In genomic region chr12:49554266-49554665, GRCh38 we compare ENCODE assay signal across 30 cellular contexts. TPM values are rescaled to one million over a fixed set of nuclear protein-coding genes. Genes with fewer than 3 reads are reported as not detected.
"Had no signal": no experiment of that assay in that cellular context is flagged by ENCODE, and none has a peak within 500 bp of the region (broad histone marks: within the 10 kb centered on the region; RNA-seq: fewer than 3 reads in every experiment).

No MANE protein-coding gene starts in this region.

- H3K27ac Mint-ChIP-seq: activated CD4-positive, alpha-beta T cell treated with anti-CD3 and anti-CD28 coated beads, Interleukin-2, amount 10 ng/mL, durations not matched to agents 7 days and 5 days; activated CD8-positive, alpha-beta T cell treated with anti-CD3 and anti-CD28 coated beads for 36 hours; activated T-cell treated with anti-CD3 and anti-CD28 coated beads, Interleukin-2, amount 50 U/mL, for 72 hours; stimulated activated naive CD8-positive, alpha-beta T cell treated with anti-CD3 and anti-CD28 coated beads, Interleukin-15, amount 100 ng/mL, for 72 hours; WTC11 had no signal

- H3K4me1 ChIP-seq: breast epithelium had no signal

- H3K27me3 ChIP-seq: breast epithelium, ovary, thyroid gland, vagina had no signal

- H3K4me1 Mint-ChIP-seq: nephron, WTC11 had no signal

- H3K36me3 ChIP-seq: breast epithelium, ovary had no signal

- H3K4me3 ChIP-seq: breast epithelium, esophagus squamous epithelium, left lung, ovary, psoas muscle, smooth muscle cell, thyroid gland, upper lobe of left lung, vagina had no signal

- H3K36me3 Mint-ChIP-seq: activated naive CD4-positive, alpha-beta T cell treated with anti-CD3 and anti-CD28 coated beads, Interleukin-2, amount 50 U/mL, for 72 hours had no signal

- H3K27ac ChIP-seq: breast epithelium, epithelial cell of prostate, esophagus squamous epithelium, left lung, ovary, psoas muscle, thyroid gland, upper lobe of left lung, vagina had no signal

- H3K4me3 Mint-ChIP-seq: activated CD4-positive, alpha-beta T cell treated with anti-CD3 and anti-CD28 coated beads, Interleukin-2, amount 10 ng/mL, durations not matched to agents 7 days and 5 days; activated CD8-positive, alpha-beta T cell treated with anti-CD3 and anti-CD28 coated beads for 36 hours; activated T-cell treated with anti-CD3 and anti-CD28 coated beads, Interleukin-2, amount 50 U/mL, for 72 hours; nephron; stimulated activated memory B cell treated with anti-CD40 and anti-IgM and Interleukin-4, amounts not matched to agents 10 μg/mL and 1 μg/mL and 100 μg/mL, for 72 hours; stimulated activated naive CD8-positive, alpha-beta T cell treated with anti-CD3 and anti-CD28 coated beads, Interleukin-15, amount 100 ng/mL, for 72 hours; WTC11 had no signal

- DNase-seq: activated CD4-positive, alpha-beta T cell treated with anti-CD3 and anti-CD28 coated beads for 1 hour; activated CD8-positive, alpha-beta T cell treated with anti-CD3 and anti-CD28 coated beads for 36 hours; activated naive CD4-positive, alpha-beta T cell; activated T-cell treated with anti-CD3 and anti-CD28 coated beads for 4 hours; activated T-cell treated with anti-CD3 and anti-CD28 coated beads, Interleukin-2, amount 50 U/mL, for 72 hours; effector CD8-positive, alpha-beta T cell; esophagus squamous epithelium; foreskin melanocyte; ovary; stimulated activated CD4-positive, alpha-beta T cell treated with anti-CD3 and anti-CD28 coated beads, Interleukin-1b, Interleukin-23, amount 100 ng/mL, for 48 hours; stimulated activated CD4-positive, alpha-beta T cell treated with anti-CD3 and anti-CD28 coated beads, Interleukin-4, amount 100 ng/mL, for 4 hours; stimulated activated CD8-positive, alpha-beta memory T cell treated with anti-CD3 and anti-CD28 coated beads, Interleukin-4, amount 100 ng/mL, for 48 hours; stimulated activated naive CD8-positive, alpha-beta T cell treated with anti-CD3 and anti-CD28 coated beads, Interleukin-15, amount 100 ng/mL, for 72 hours; substantia nigra; thyroid gland had no signal

- H3K9me3 ChIP-seq: breast epithelium, esophagus squamous epithelium, left lung, ovary, psoas muscle, thyroid gland, upper lobe of left lung, vagina had no signal

- H3K27me3 Mint-ChIP-seq: activated CD8-positive, alpha-beta T cell treated with anti-CD3 and anti-CD28 coated beads for 36 hours; stimulated activated naive CD8-positive, alpha-beta T cell treated with anti-CD3 and anti-CD28 coated beads, Interleukin-15, amount 100 ng/mL, for 72 hours had no signal

- H3K9me3 Mint-ChIP-seq: activated CD4-positive, alpha-beta T cell treated with anti-CD3 and anti-CD28 coated beads, Interleukin-2, amount 10 ng/mL, durations not matched to agents 7 days and 5 days; activated CD8-positive, alpha-beta T cell treated with anti-CD3 and anti-CD28 coated beads for 36 hours; activated naive CD4-positive, alpha-beta T cell treated with anti-CD3 and anti-CD28 coated beads, Interleukin-2, amount 50 U/mL, for 72 hours; activated T-cell treated with anti-CD3 and anti-CD28 coated beads, Interleukin-2, amount 50 U/mL, for 72 hours; nephron; stimulated activated memory B cell treated with anti-CD40 and anti-IgM and Interleukin-4, amounts not matched to agents 10 μg/mL and 1 μg/mL and 100 μg/mL, for 72 hours; stimulated activated naive CD8-positive, alpha-beta T cell treated with anti-CD3 and anti-CD28 coated beads, Interleukin-15, amount 100 ng/mL, for 72 hours; WTC11 had no signal

RNA-seq across cellular contexts. Expression of gene KCNH3, which starts 15.4 kb away (rescaled TPM):
- total RNA-seq: dermis blood vessel endothelial cell, glomerular endothelial cell, lung microvascular endothelial cell, vagina had no signal

RNA-seq across cellular contexts. Expression of gene FAM186B, which starts 51.2 kb away (rescaled TPM):
- total RNA-seq: activated CD8-positive, alpha-beta T cell treated with anti-CD3 and anti-CD28 coated beads for 36 hours; vagina had no signal
